21 cellular contexts compared by ENCODE assay signal in genomic region chr1:230935852-230936251, GRCh38.
"Had no signal": no experiment of that assay in that cellular context is flagged by ENCODE, and none has a peak within 500 bp of the region (broad histone marks: within the 10 kb centered on the region; RNA-seq: fewer than 3 reads in every experiment).

No MANE protein-coding gene starts in this region.

- DNase-seq: activated CD4-positive, alpha-beta memory T cell treated with anti-CD3 and anti-CD28 coated beads, Interleukin-2, amount 10 ng/mL, durations not matched to agents 7 days and 5 days; activated CD4-positive, alpha-beta T cell treated with anti-CD3 and anti-CD28 coated beads for 36 hours; activated gamma-delta T cell; activated T-cell treated with anti-CD3 and anti-CD28 coated beads, Interleukin-2, amount 50 U/mL, for 4 hours; anterior cingulate cortex; brain microvascular endothelial cell; central memory CD4-positive, alpha-beta T cell; heart left ventricle; kidney glomerular epithelial cell; left ventricle myocardium inferior; naive B cell; sigmoid colon; spleen; stimulated activated naive CD4-positive, alpha-beta T cell treated with Interleukin-2 at 50 U/mL for 16 hours; tibial artery had no signal

- H3K4me1 Mint-ChIP-seq: WTC11 had no signal

- H3K27me3 Mint-ChIP-seq: activated CD4-positive, alpha-beta memory T cell treated with anti-CD3 and anti-CD28 coated beads, Interleukin-2, amount 10 ng/mL, durations not matched to agents 7 days and 5 days; activated CD4-positive, alpha-beta T cell treated with anti-CD3 and anti-CD28 coated beads for 36 hours; activated naive CD8-positive, alpha-beta T cell; naive B cell had no signal

- H3K36me3 ChIP-seq: brain microvascular endothelial cell, SJSA1 had no signal

- H3K27ac Mint-ChIP-seq: activated CD4-positive, alpha-beta memory T cell treated with anti-CD3 and anti-CD28 coated beads, Interleukin-2, amount 10 ng/mL, durations not matched to agents 7 days and 5 days; activated naive CD8-positive, alpha-beta T cell; WTC11 had no signal

- H3K9me3 ChIP-seq: gastroesophageal sphincter, heart left ventricle, left ventricle myocardium inferior, sigmoid colon, SJSA1, spleen, tibial artery had no signal

- H3K4me3 ChIP-seq: coronary artery, gastroesophageal sphincter, heart left ventricle, left ventricle myocardium inferior, sigmoid colon, SJSA1, spleen, tibial artery had no signal

- H3K4me1 ChIP-seq: heart left ventricle, left ventricle myocardium inferior, parathyroid adenoma had no signal

- H3K36me3 Mint-ChIP-seq: WTC11 had no signal

- H3K9me3 Mint-ChIP-seq: activated CD4-positive, alpha-beta memory T cell treated with anti-CD3 and anti-CD28 coated beads, Interleukin-2, amount 10 ng/mL, durations not matched to agents 7 days and 5 days; activated T-cell treated with anti-CD3 and anti-CD28 coated beads, Interleukin-2, amount 50 U/mL, for 4 hours; naive B cell; WTC11 had no signal

- H3K27me3 ChIP-seq: brain microvascular endothelial cell, gastroesophageal sphincter, heart left ventricle, sigmoid colon, SJSA1, spleen, tibial artery had no signal

- H3K27ac ChIP-seq: brain microvascular endothelial cell, coronary artery, gastroesophageal sphincter, heart left ventricle, left ventricle myocardium inferior, parathyroid adenoma, sigmoid colon, SJSA1, spleen, tibial artery had no signal

- ATAC-seq: activated CD4-positive, alpha-beta T cell treated with anti-CD3 and anti-CD28 coated beads for 36 hours; activated T-cell treated with anti-CD3 and anti-CD28 coated beads, Interleukin-2, amount 50 U/mL, for 4 hours; gastroesophageal sphincter; heart left ventricle; WTC11 had no signal

- H3K4me3 Mint-ChIP-seq: activated CD4-positive, alpha-beta memory T cell treated with anti-CD3 and anti-CD28 coated beads, Interleukin-2, amount 10 ng/mL, durations not matched to agents 7 days and 5 days; activated CD4-positive, alpha-beta T cell treated with anti-CD3 and anti-CD28 coated beads for 36 hours; activated naive CD8-positive, alpha-beta T cell; activated T-cell treated with anti-CD3 and anti-CD28 coated beads, Interleukin-2, amount 50 U/mL, for 4 hours; naive B cell; WTC11 had no signal
